In genomic region chr5:17491257-17491656, GRCh38 we compare ENCODE assay signal across 15 cellular contexts. TPM values are rescaled to one million over a fixed set of nuclear protein-coding genes. Genes with fewer than 3 reads are reported as not detected.
"Had no signal": no experiment of that assay in that cellular context is flagged by ENCODE, and none has a peak within 500 bp of the region (broad histone marks: within the 10 kb centered on the region; RNA-seq: fewer than 3 reads in every experiment).

No MANE protein-coding gene starts in this region.

RNA-seq across cellular contexts. Expression of gene TAF11L2, which starts 6.8 kb away (rescaled TPM):
- total RNA-seq: stomach, subcutaneous adipose tissue, suprapubic skin, temporal lobe, thoracic aorta, thyroid gland, tibial nerve, transverse colon, upper lobe of left lung, upper lobe of right lung, ureter, urinary bladder, uterus, vagina had no signal
- polyA plus RNA-seq: stomach, urinary bladder had no signal

RNA-seq across cellular contexts. Expression of gene TAF11L3, which starts 26.9 kb away (rescaled TPM):
- total RNA-seq: stomach, subcutaneous adipose tissue, suprapubic skin, temporal lobe, thoracic aorta, thyroid gland, tibial nerve, transverse colon, upper lobe of left lung, upper lobe of right lung, ureter, urinary bladder, uterus, vagina had no signal
- polyA plus RNA-seq: stomach, thymus, urinary bladder had no signal

RNA-seq across cellular contexts. Expression of gene TAF11L4, which starts 30.3 kb away (rescaled TPM):
- total RNA-seq: stomach, subcutaneous adipose tissue, suprapubic skin, temporal lobe, thoracic aorta, thyroid gland, tibial nerve, transverse colon, upper lobe of left lung, upper lobe of right lung, ureter, urinary bladder, uterus, vagina had no signal
- polyA plus RNA-seq: stomach, thymus, urinary bladder had no signal

RNA-seq across cellular contexts. Expression of gene TAF11L5, which starts 33.8 kb away (rescaled TPM):
- total RNA-seq: stomach, subcutaneous adipose tissue, suprapubic skin, temporal lobe, thoracic aorta, thyroid gland, tibial nerve, transverse colon, upper lobe of left lung, upper lobe of right lung, ureter, urinary bladder, uterus, vagina had no signal
- polyA plus RNA-seq: stomach, thymus, urinary bladder had no signal

RNA-seq across cellular contexts. Expression of gene TAF11L6, which starts 37.2 kb away (rescaled TPM):
- total RNA-seq: stomach, subcutaneous adipose tissue, suprapubic skin, temporal lobe, thoracic aorta, thyroid gland, tibial nerve, transverse colon, upper lobe of left lung, upper lobe of right lung, ureter, urinary bladder, uterus, vagina had no signal
- polyA plus RNA-seq: stomach, thymus, urinary bladder had no signal
